ENCODE assay signal across 22 cellular contexts in the genomic region with DNA sequence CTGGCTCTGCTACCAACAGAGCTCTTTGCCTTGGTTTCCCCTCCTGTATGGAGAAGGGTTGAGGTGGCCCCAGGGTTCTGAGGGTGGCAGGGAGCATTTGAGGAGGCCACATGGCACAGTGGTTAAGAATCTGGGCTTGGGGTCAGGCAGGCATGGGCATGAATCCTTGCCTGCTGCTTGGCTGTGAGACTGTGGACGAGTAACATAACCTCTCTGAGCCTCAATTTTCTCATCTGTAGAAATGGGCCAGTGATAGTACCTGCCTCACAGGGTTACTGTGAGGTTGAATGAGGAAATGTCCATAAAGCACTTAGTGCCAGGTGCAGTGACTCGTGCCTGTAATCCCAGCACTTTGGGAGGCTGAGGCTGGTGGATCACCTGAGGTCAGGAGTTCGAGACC. TPM values are rescaled to one million over a fixed set of nuclear protein-coding genes. Genes with fewer than 3 reads are reported as not detected.
A peak's percentile ranks its signal among the peaks of the same experiment; 100 is the strongest.
DNase-seq lines count a peak whose midpoint lies in the region; ATAC-seq, FAIRE-seq and TF ChIP-seq lines count a peak whose summit lies in the region.
"Had no signal": no experiment of that assay in that cellular context is flagged by ENCODE, and none has a peak within 500 bp of the region (broad histone marks: within the 10 kb centered on the region; RNA-seq: fewer than 3 reads in every experiment).

No MANE protein-coding gene starts in this region.

- DNase-seq in HCT116 (ENCODE audit: low read depth, low spot score) (no peak), astrocyte (ENCODE audit: low read depth) (no peak), substantia nigra (lab: John Stamatoyannopoulos, UW) (no peak), NCI-H510A (lab: John Stamatoyannopoulos, UW) (no peak), dermis blood vessel endothelial cell (no peak), T-cell (no peak)
- no peak for DNase-seq in stimulated activated CD4-positive, alpha-beta T cell treated with anti-CD3 and anti-CD28 coated beads, Interleukin-1b, Interleukin-23, amount 100 ng/mL, for 48 hours
- DNase-seq: activated CD4-positive, alpha-beta T cell treated with anti-CD3 and anti-CD28 coated beads, Interleukin-2, amount 50 U/mL, for 1 hour; activated naive CD4-positive, alpha-beta T cell treated with anti-CD3 and anti-CD28 coated beads, Interleukin-2, amount 10 ng/mL, durations not matched to agents 7 days and 5 days; glutamatergic neuron; H9; NCI-H1694 treated with DMSO at 0.1 percent for 48 hours; NCI-H226; NK-92 treated with Interleukin-12 subunit alpha and Interleukin-12 subunit beta, amount 100 ng/mL, for 24 hours; posterior cingulate gyrus; RPMI8226; stimulated activated CD4-positive, alpha-beta T cell treated with anti-CD3 and anti-CD28 coated beads, Interleukin-12 subunit alpha, Interleukin-12 subunit beta, amount 100 ng/mL, for 4 hours had no signal

- H3K4me3 ChIP-seq in HCT116 (replicated peaks in 1 of 2; ENCODE audit: low read depth in 1 of 2, low read length in 2 of 2) (no peak overlapping the region), astrocyte (ENCODE audit: insufficient read depth, low read depth, low read length) (no peak overlapping the region), liver (ENCODE audit: low read depth in 1 of 3, low read length in 3 of 3) (no peak overlapping the region)

- H3K27me3 ChIP-seq in HCT116 (ENCODE audit: insufficient read depth, low read length) (no peaks in the 10 kb centered on the region), astrocyte (ENCODE audit: insufficient read depth, low read length) (no peaks in the 10 kb centered on the region), liver (ENCODE audit: control insufficient read depth in 4 of 4, insufficient read depth in 4 of 4, low read length in 3 of 4) (no peaks in the 10 kb centered on the region)

- H3K9me2 ChIP-seq in HCT116 (ENCODE audit: insufficient read depth) = no peaks in the 10 kb centered on the region

- H3K79me2 ChIP-seq in HCT116 (ENCODE audit: insufficient read depth, low read length) (peaks cover 88% of the 10 kb centered on the region), astrocyte (ENCODE audit: insufficient read depth, low read length) (peaks cover 100% of the 10 kb centered on the region)

- H3K9me3 ChIP-seq in HCT116 (ENCODE audit: control insufficient read depth in 1 of 2, insufficient read depth in 1 of 2, low read depth in 1 of 2, low read length in 2 of 2) (no peaks in the 10 kb centered on the region), astrocyte (ENCODE audit: insufficient read depth, low read depth, low read length) (no peaks in the 10 kb centered on the region), liver (ENCODE audit: control insufficient read depth in 4 of 4, low read length in 3 of 4) (no peaks in the 10 kb centered on the region)

- H3K27ac Mint-ChIP-seq in astrocyte (ENCODE audit: unreplicated experiment) (no peak overlapping the region), T-cell (no peak overlapping the region)
- H3K27ac Mint-ChIP-seq: activated naive CD4-positive, alpha-beta T cell treated with anti-CD3 and anti-CD28 coated beads, Interleukin-2, amount 10 ng/mL, durations not matched to agents 7 days and 5 days; memory B cell had no signal

- BruUV-seq in HCT116 (replicated peaks; lab: Mats Ljungman, UMichigan) = no TSS peak

- ATAC-seq in HCT116 (no peak), T-cell (replicated peaks in 1 of 4) (no peak)
- ATAC-seq: naive thymus-derived CD8-positive, alpha-beta T cell had no signal

- 72% methylated on average over 3 of the region's 3 CpGs for WGBS in liver

- H2AFZ ChIP-seq in HCT116 (ENCODE audit: low read depth, low read length, poor library complexity, severe bottlenecking) (no peak overlapping the region), astrocyte (ENCODE audit: low read depth, low read length) (no peak overlapping the region)

- H3K36me3 Mint-ChIP-seq in astrocyte (ENCODE audit: low read depth, unreplicated experiment) (peaks cover 23% of the 10 kb centered on the region), T-cell (no peaks in the 10 kb centered on the region)
- H3K36me3 Mint-ChIP-seq: activated naive CD4-positive, alpha-beta T cell treated with anti-CD3 and anti-CD28 coated beads, Interleukin-2, amount 10 ng/mL, durations not matched to agents 7 days and 5 days; memory B cell; naive thymus-derived CD8-positive, alpha-beta T cell had no signal

- TF ChIP-seq CTCF in HCT116 (IDR thresholded peaks at IDR 0.05 in 2 of 3, conservative IDR thresholded peaks at IDR 0.05 in 1 of 3; ENCODE audit: borderline replicate concordance in 1 of 3, insufficient read depth in 1 of 3, low read depth in 2 of 3, low read length in 2 of 3) = no peak
- TF ChIP-seq CTCF in astrocyte (IDR thresholded peaks at IDR 0.05; ENCODE audit: insufficient read depth, low read depth, low read length) = no peak
- no peak for TF ChIP-seq CTCF in liver (IDR thresholded peaks at IDR 0.05; ENCODE audit: low read depth, low read length, missing input control)

- intact Hi-C loops in HCT116 (cut with micrococcal nuclease) = no loop called here

- peaks cover 16 to 47% of the 10 kb centered on the region in 2 experiments for H3K4me1 ChIP-seq in HCT116 (ENCODE audit: control insufficient read depth in 1 of 2, insufficient read depth in 2 of 2, low read length in 2 of 2)
- peaks cover 66% of the 10 kb centered on the region for H3K4me1 ChIP-seq in astrocyte (ENCODE audit: insufficient read depth, low read length)
- peaks cover 74 to 100% (median 99%) of the 10 kb centered on the region in 4 donors for H3K4me1 ChIP-seq in liver (ENCODE audit: control insufficient read depth in 4 of 4, insufficient read depth in 4 of 4, low read length in 3 of 4)

- H3K27me3 Mint-ChIP-seq in astrocyte (ENCODE audit: low read depth, unreplicated experiment) (no peaks in the 10 kb centered on the region), T-cell (no peaks in the 10 kb centered on the region)
- H3K27me3 Mint-ChIP-seq: memory B cell; naive thymus-derived CD8-positive, alpha-beta T cell had no signal

- H4K20me1 ChIP-seq in HCT116 (ENCODE audit: insufficient read depth) (no peaks in the 10 kb centered on the region; the same call in 1 of the 2 replicates), astrocyte (ENCODE audit: insufficient read depth, low read length) (peaks cover 100% of the 10 kb centered on the region)

- RAD21 ChIA-PET in HCT116 (lab: Charles Lee; ENCODE audit: low non-redundant PET in 1 of 2, low total read pairs in 2 of 2, uncharacterized antibody in 2 of 2, unreplicated experiment in 2 of 2) = no interaction called here

- FAIRE-seq in astrocyte (lab: Jason Lieb, UNC) = no peak
- FAIRE-seq: urothelium cell line had no signal

- TF ChIP-seq POLR2A in HCT116 (IDR thresholded peaks at IDR 0.05; ENCODE audit: borderline replicate concordance, extremely low read depth, insufficient read depth, insufficient read length) = no peak

- no peaks in the 10 kb centered on the region for H3K9me3 Mint-ChIP-seq in astrocyte (ENCODE audit: unreplicated experiment)
- H3K9me3 Mint-ChIP-seq in T-cell = no peaks in the 10 kb centered on the region
- H3K9me3 Mint-ChIP-seq: activated naive CD4-positive, alpha-beta T cell treated with anti-CD3 and anti-CD28 coated beads, Interleukin-2, amount 10 ng/mL, durations not matched to agents 7 days and 5 days; H9; memory B cell; naive thymus-derived CD8-positive, alpha-beta T cell had no signal

- H3K27ac ChIP-seq in HCT116 (ENCODE audit: low read depth, low read length) (no peak overlapping the region), astrocyte (ENCODE audit: low read depth, low read length) (no peak overlapping the region), liver (ENCODE audit: low read depth in 1 of 2, low read length in 2 of 2) (peak overlapping the region; percentile 2 to 19), substantia nigra (ENCODE audit: low read depth, low read length, poor library complexity, severe bottlenecking) (peak overlapping the region; percentile 99)
- H3K27ac ChIP-seq: HL-60 had no signal

- POLR2A ChIA-PET in HCT116 (lab: Charles Lee) = no interaction called here
- POLR2A ChIA-PET in T-cell (lab: Charles Lee) = no interaction called here

- peaks cover 65% of the 10 kb centered on the region for H3K4me1 Mint-ChIP-seq in astrocyte (ENCODE audit: low read depth, unreplicated experiment)
- H3K4me1 Mint-ChIP-seq in T-cell = no peaks in the 10 kb centered on the region
- H3K4me1 Mint-ChIP-seq: activated naive CD4-positive, alpha-beta T cell treated with anti-CD3 and anti-CD28 coated beads, Interleukin-2, amount 10 ng/mL, durations not matched to agents 7 days and 5 days had no signal

- no peaks in the 10 kb centered on the region for H3K36me3 ChIP-seq in HCT116 (ENCODE audit: control insufficient read depth in 1 of 2, insufficient read depth in 2 of 2, low read length in 2 of 2)
- H3K36me3 ChIP-seq in astrocyte (ENCODE audit: insufficient read depth, low read length) = peaks cover 7% of the 10 kb centered on the region
- H3K36me3 ChIP-seq in liver (ENCODE audit: control insufficient read depth in 4 of 4, insufficient read depth in 3 of 4, low read depth in 1 of 4, low read length in 3 of 4) = peaks cover 0 to 16% (median 4%) of the 10 kb centered on the region in 4 donors

- H3K9ac ChIP-seq in HCT116 (ENCODE audit: low read length) (0 out of 2 replicates have a peak overlapping the region, but pooled peaks have one; percentile 14), astrocyte (ENCODE audit: low read length) (no peak overlapping the region), liver (ENCODE audit: low read depth in 1 of 2, low read length in 2 of 2) (no peak overlapping the region)

- H3K4me3 Mint-ChIP-seq in astrocyte (ENCODE audit: unreplicated experiment) (no peak overlapping the region), T-cell (no peak overlapping the region)
- H3K4me3 Mint-ChIP-seq: activated naive CD4-positive, alpha-beta T cell treated with anti-CD3 and anti-CD28 coated beads, Interleukin-2, amount 10 ng/mL, durations not matched to agents 7 days and 5 days; memory B cell; naive thymus-derived CD8-positive, alpha-beta T cell had no signal

- CTCF ChIA-PET in HCT116 (lab: Charles Lee) (no interaction called here), T-cell (lab: Charles Lee) (interaction anchor here in 1 of 2 donors (0.5 kb wide), 1 partner anchor 9 kb away, joined by 7 read pairs; no protein-coding TSS in a partner anchor)

- no peak for TF ChIP-seq RAD21 in HCT116 (IDR thresholded peaks at IDR 0.05; ENCODE audit: low read depth)
- no peak for TF ChIP-seq RAD21 in liver (IDR thresholded peaks at IDR 0.05)

- H3K4me2 ChIP-seq in HCT116 (ENCODE audit: low read length) = peak overlapping the region; percentile 26; the same call in 1 of the 2 replicates
- peak overlapping the region; percentile 50 for H3K4me2 ChIP-seq in astrocyte (ENCODE audit: low read length)

RNA-seq across cellular contexts. Expression of a gene that starts 5.1 kb away (rescaled TPM):
- total RNA-seq in HCT116 (2021; ENCODE audit: unreplicated experiment) = 33.1 TPM
- 14.9 and 19.5 TPM in 2 replicates for polyA plus RNA-seq in HCT116 (2012)
- 293 and 321 TPM in 2 replicates for total RNA-seq in astrocyte
- total RNA-seq in liver = 100 to 1,000 TPM in 1 of 2 donors, 10 to 100 TPM in 1; 39.5 to 103 TPM
- 10 to 100 TPM; 10.3 to 38.5 TPM for polyA plus RNA-seq in liver
- 68.1 and 99.5 TPM in 2 replicates for total RNA-seq in dermis blood vessel endothelial cell
- 1 to 10 TPM in 3 of 5 donors, under 1 TPM in 2; 0.83 to 2.0 (median 1.2) TPM for total RNA-seq in T-cell

RNA-seq across cellular contexts. Expression of a gene that starts 53.3 kb away (rescaled TPM):
- total RNA-seq in HCT116 (2021; ENCODE audit: unreplicated experiment) (2,557 TPM), astrocyte (1,823 and 2,054 TPM in 2 replicates), liver (100 to 1,000 TPM; 822 to 948 TPM), dermis blood vessel endothelial cell (1,615 and 3,652 TPM in 2 replicates), T-cell (1,000 to 10,000 TPM; 4,124 to 5,450 (median 5,009) TPM)
- polyA plus RNA-seq in HCT116 (2012) = 4,169 and 4,510 TPM in 2 replicates
- polyA plus RNA-seq in liver = 100 to 1,000 TPM; 609 to 956 TPM

Comparison
In these comparisons a context has a peak if more than half of its experiments do, and no peak if none do; other contexts are left out.
1. H3K27ac ChIP-seq: peak in liver (2 of 2) and substantia nigra (single experiment); none in HCT116 (single experiment) and astrocyte (single experiment).
2. RNA of a gene that starts 5.1 kb away (total RNA-seq): 293 to 321 TPM in astrocyte, 39.5 to 103 TPM in liver, 68.1 to 99.5 TPM in dermis blood vessel endothelial cell and 33.1 TPM in HCT116 (single experiment); 0.83 to 2.0 TPM in T-cell; every median in the first group is over 10 times any median in the second.